In genomic region chr2:113977060-113977659, GRCh38 we compare ENCODE assay signal across 1 cellular context.
TF ChIP-seq lines count a peak whose summit lies in the region.

No MANE protein-coding gene starts in this region.

TF ChIP-seq in HepG2, 621 proteins besides CTCF, POLR2A, EP300 and RAD21 (continued from another document):
- TF ChIP-seq, protein P1, sequence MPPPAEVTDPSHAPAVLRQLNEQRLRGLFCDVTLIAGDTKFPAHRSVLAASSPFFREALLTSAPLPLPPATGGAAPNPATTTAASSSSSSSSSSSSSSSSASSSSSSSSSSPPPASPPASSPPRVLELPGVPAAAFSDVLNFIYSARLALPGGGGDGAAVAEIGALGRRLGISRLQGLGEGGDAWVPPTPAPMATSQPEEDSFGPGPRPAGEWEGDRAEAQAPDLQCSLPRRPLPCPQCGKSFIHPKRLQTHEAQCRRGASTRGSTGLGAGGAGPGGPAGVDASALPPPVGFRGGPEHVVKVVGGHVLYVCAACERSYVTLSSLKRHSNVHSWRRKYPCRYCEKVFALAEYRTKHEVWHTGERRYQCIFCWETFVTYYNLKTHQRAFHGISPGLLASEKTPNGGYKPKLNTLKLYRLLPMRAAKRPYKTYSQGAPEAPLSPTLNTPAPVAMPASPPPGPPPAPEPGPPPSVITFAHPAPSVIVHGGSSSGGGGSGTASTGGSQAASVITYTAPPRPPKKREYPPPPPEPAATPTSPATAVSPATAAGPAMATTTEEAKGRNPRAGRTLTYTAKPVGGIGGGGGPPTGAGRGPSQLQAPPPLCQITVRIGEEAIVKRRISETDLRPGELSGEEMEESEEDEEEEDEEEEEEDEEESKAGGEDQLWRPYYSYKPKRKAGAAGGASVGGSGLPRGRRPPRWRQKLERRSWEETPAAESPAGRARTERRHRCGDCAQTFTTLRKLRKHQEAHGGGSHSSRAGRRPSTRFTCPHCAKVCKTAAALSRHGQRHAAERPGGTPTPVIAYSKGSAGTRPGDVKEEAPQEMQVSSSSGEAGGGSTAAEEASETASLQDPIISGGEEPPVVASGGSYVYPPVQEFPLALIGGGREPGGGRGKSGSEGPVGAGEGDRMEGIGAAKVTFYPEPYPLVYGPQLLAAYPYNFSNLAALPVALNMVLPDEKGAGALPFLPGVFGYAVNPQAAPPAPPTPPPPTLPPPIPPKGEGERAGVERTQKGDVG (CRISPR knock-in tag; IDR thresholded peaks at IDR 0.05; ENCODE audit: borderline replicate concordance), result 0 out of 2 replicates have a peak, but pooled peaks have one; percentile 7
- TF ChIP-seq ZBTB46 (CRISPR knock-in tag; IDR thresholded peaks at IDR 0.05; ENCODE audit: borderline replicate concordance), result peak; percentile 35; the same call in 1 of the 2 replicates
